Comparison of ENCODE assay signal across 14 cellular contexts in genomic region chr17:31562447-31562846, GRCh38.
A peak's percentile ranks its signal among the peaks of the same experiment; 100 is the strongest.
DNase-seq lines count a peak whose midpoint lies in the region; ATAC-seq, FAIRE-seq and TF ChIP-seq lines count a peak whose summit lies in the region.
"Had no signal": no experiment of that assay in that cellular context is flagged by ENCODE, and none has a peak within 500 bp of the region (broad histone marks: within the 10 kb centered on the region; RNA-seq: fewer than 3 reads in every experiment).

No MANE protein-coding gene starts in this region.

- H3K4me3 Mint-ChIP-seq in astrocyte (ENCODE audit: unreplicated experiment) = no peak overlapping the region
- H3K4me3 Mint-ChIP-seq: activated CD4-positive, alpha-beta T cell treated with anti-CD3 and anti-CD28 coated beads, Interleukin-2, amount 10 ng/mL, durations not matched to agents 7 days and 5 days; activated T-cell treated with anti-CD3 and anti-CD28 coated beads, Interleukin-2, amount 50 U/mL, for 4 hours had no signal

- peak overlapping the region; percentile 92 for H3K27ac ChIP-seq in astrocyte (ENCODE audit: low read depth, low read length)
- peak overlapping the region; percentile 93 to 96 (median 96) for H3K27ac ChIP-seq in right lobe of liver
- peak overlapping the region; percentile 95 to 97 for H3K27ac ChIP-seq in tibial artery
- H3K27ac ChIP-seq in neuronal stem cell (replicated peaks; ENCODE audit: low read length) = no peak overlapping the region

- 38% methylated on average over 6 of the region's 8 CpGs for WGBS in right lobe of liver (ENCODE audit: insufficient coverage, low coverage, low lambda C conversion rate, missing lambda C conversion rate)
- WGBS in neuronal stem cell (ENCODE audit: extremely low coverage in 2 of 2, insufficient read length in 2 of 2, insufficient replicate concordance in 1 of 2), 2 donors = no CpG with 5 or more reads among the region's 8 CpGs

- H2AK5ac ChIP-seq in neuronal stem cell (ENCODE audit: low read depth, low read length) = no peak overlapping the region

- TF ChIP-seq CTCF in HFF-Myc (IDR thresholded peaks at IDR 0.05; ENCODE audit: low read depth, low read length, missing control alignments) (no peak), astrocyte (IDR thresholded peaks at IDR 0.05; ENCODE audit: insufficient read depth, low read depth, low read length) (no peak), right lobe of liver (IDR thresholded peaks at IDR 0.05) (no peak), tibial artery (IDR thresholded peaks at IDR 0.05) (no peak)

- peaks cover 64% of the 10 kb centered on the region for H4K20me1 ChIP-seq in astrocyte (ENCODE audit: insufficient read depth, low read length)

- H4K8ac ChIP-seq in neuronal stem cell (ENCODE audit: low read depth, low read length) = no peak overlapping the region

- no peak overlapping the region for H2BK5ac ChIP-seq in neuronal stem cell (ENCODE audit: low read length)

- H4K91ac ChIP-seq in neuronal stem cell (ENCODE audit: low read depth, low read length, poor library complexity) = no peak overlapping the region

- H3K4me3 ChIP-seq in HFF-Myc (replicated peaks; ENCODE audit: low read depth, low read length) (peak overlapping the region; percentile 67), astrocyte (ENCODE audit: insufficient read depth, low read depth, low read length) (peak overlapping the region; percentile 79), right lobe of liver (peak overlapping the region in 2 of 3 donors; percentile 77 to 83), tibial artery (peak overlapping the region in 1 of 2 donors; percentile 74), neuronal stem cell (ENCODE audit: low read length in 2 of 2) (no peak overlapping the region)
- H3K4me3 ChIP-seq: adrenal gland had no signal

- no peak overlapping the region for H3K14ac ChIP-seq in neuronal stem cell (ENCODE audit: low read length)

- no peak overlapping the region for H3K4ac ChIP-seq in neuronal stem cell (ENCODE audit: low read length)

- H3K18ac ChIP-seq in neuronal stem cell (ENCODE audit: low read length) = no peak overlapping the region

- no peaks in the 10 kb centered on the region for H3K27me3 Mint-ChIP-seq in astrocyte (ENCODE audit: low read depth, unreplicated experiment)
- H3K27me3 Mint-ChIP-seq: memory B cell had no signal

- H3K9ac ChIP-seq in astrocyte (ENCODE audit: low read length) = peak overlapping the region; percentile 95
- H3K9ac ChIP-seq in neuronal stem cell (ENCODE audit: low read depth, low read length, poor library complexity) = no peak overlapping the region

- no peak overlapping the region for H3K23ac ChIP-seq in neuronal stem cell (ENCODE audit: low read depth, low read length, poor library complexity)

- no peak overlapping the region for H2BK120ac ChIP-seq in neuronal stem cell (ENCODE audit: low read depth, low read length)

- no peaks in the 10 kb centered on the region for H3K79me1 ChIP-seq in neuronal stem cell (ENCODE audit: low read depth, low read length)

- FAIRE-seq in astrocyte (lab: Jason Lieb, UNC) = no peak
- FAIRE-seq: urothelium cell line had no signal

- peak overlapping the region; percentile 98 for H3K4me2 ChIP-seq in astrocyte (ENCODE audit: low read length)
- H3K4me2 ChIP-seq in neuronal stem cell (ENCODE audit: insufficient read depth, low read length, poor library complexity, severe bottlenecking) = no peak overlapping the region

- H3K27ac Mint-ChIP-seq in astrocyte (ENCODE audit: unreplicated experiment) = no peak overlapping the region
- H3K27ac Mint-ChIP-seq: activated CD4-positive, alpha-beta T cell treated with anti-CD3 and anti-CD28 coated beads, Interleukin-2, amount 10 ng/mL, durations not matched to agents 7 days and 5 days; memory B cell had no signal

- peaks cover 27% of the 10 kb centered on the region for H3K4me1 Mint-ChIP-seq in astrocyte (ENCODE audit: low read depth, unreplicated experiment)

- H3K9me3 ChIP-seq in astrocyte (ENCODE audit: insufficient read depth, low read depth, low read length) = no peaks in the 10 kb centered on the region
- no peaks in the 10 kb centered on the region for H3K9me3 ChIP-seq in right lobe of liver
- H3K9me3 ChIP-seq in tibial artery = no peaks in the 10 kb centered on the region
- H3K9me3 ChIP-seq in neuronal stem cell (replicated peaks in 1 of 2; ENCODE audit: control insufficient read depth in 2 of 2, insufficient read depth in 1 of 2, low read depth in 1 of 2, low read length in 2 of 2) = no peaks in the 10 kb centered on the region
- H3K9me3 ChIP-seq: adrenal gland had no signal

- DNase-seq in HFF-Myc (ENCODE audit: extremely low read depth, low read depth) (no peak), astrocyte (ENCODE audit: low read depth) (no peak), right lobe of liver (no peak), tibial artery (no peak), neuronal stem cell (ENCODE audit: low spot score) (no peak), NCI-H2227 (lab: John Stamatoyannopoulos, UW; ENCODE audit: unreplicated experiment) (no peak), COR-L47 (lab: John Stamatoyannopoulos, UW) (no peak)
- DNase-seq: activated CD4-positive, alpha-beta T cell treated with anti-CD3 and anti-CD28 coated beads, Interleukin-2, amount 10 ng/mL, durations not matched to agents 7 days and 5 days; activated T-cell treated with anti-CD3 and anti-CD28 coated beads, Interleukin-2, amount 50 U/mL, for 4 hours; adrenal gland; NCI-H146; NCI-H524 treated with DMSO at 0.1 percent for 48 hours had no signal

- H3K36me3 Mint-ChIP-seq in astrocyte (ENCODE audit: low read depth, unreplicated experiment) = no peaks in the 10 kb centered on the region
- H3K36me3 Mint-ChIP-seq: memory B cell had no signal

- H3K4me1 ChIP-seq in astrocyte (ENCODE audit: insufficient read depth, low read length) = peaks cover 58% of the 10 kb centered on the region
- peaks cover 0 to 70% (median 23%) of the 10 kb centered on the region in 4 donors for H3K4me1 ChIP-seq in right lobe of liver
- peaks cover 0 to 77% (median 65%) of the 10 kb centered on the region in 4 donors for H3K4me1 ChIP-seq in tibial artery
- H3K4me1 ChIP-seq in neuronal stem cell (ENCODE audit: control insufficient read depth in 2 of 2, insufficient read depth in 1 of 2, low read depth in 1 of 2, low read length in 2 of 2) = peaks cover 0 to 10% of the 10 kb centered on the region in 2 donors

- no peaks in the 10 kb centered on the region for H3K9me3 Mint-ChIP-seq in astrocyte (ENCODE audit: unreplicated experiment)
- H3K9me3 Mint-ChIP-seq: activated CD4-positive, alpha-beta T cell treated with anti-CD3 and anti-CD28 coated beads, Interleukin-2, amount 10 ng/mL, durations not matched to agents 7 days and 5 days; activated T-cell treated with anti-CD3 and anti-CD28 coated beads, Interleukin-2, amount 50 U/mL, for 4 hours; memory B cell had no signal

- H3K27me3 ChIP-seq in astrocyte (ENCODE audit: insufficient read depth, low read length) (no peaks in the 10 kb centered on the region), right lobe of liver (no peaks in the 10 kb centered on the region), tibial artery (no peaks in the 10 kb centered on the region), neuronal stem cell (ENCODE audit: control insufficient read depth in 3 of 3, insufficient read depth in 3 of 3, low read depth in 1 of 3, low read length in 3 of 3) (peaks cover 13 to 77% (median 41%) of the 10 kb centered on the region in 3 experiments)
- H3K27me3 ChIP-seq: adrenal gland had no signal

- H3K36me3 ChIP-seq in astrocyte (ENCODE audit: insufficient read depth, low read length) (peaks cover 11% of the 10 kb centered on the region), right lobe of liver (no peaks in the 10 kb centered on the region), tibial artery (peaks cover 0 to 6% (median 0%) of the 10 kb centered on the region in 3 donors), neuronal stem cell (replicated peaks in 1 of 2; ENCODE audit: control insufficient read depth in 2 of 2, insufficient read depth in 2 of 2, low read length in 2 of 2) (no peaks in the 10 kb centered on the region)
- H3K36me3 ChIP-seq: adrenal gland had no signal

- no peak overlapping the region for H2BK15ac ChIP-seq in neuronal stem cell (ENCODE audit: low read length)

- H2AFZ ChIP-seq in astrocyte (ENCODE audit: low read depth, low read length) (no peak overlapping the region), neuronal stem cell (ENCODE audit: low read length) (no peak overlapping the region)

- peaks cover 83% of the 10 kb centered on the region for H3K79me2 ChIP-seq in astrocyte (ENCODE audit: insufficient read depth, low read length)

- intact Hi-C loops in right lobe of liver (cut with DNase I) = no loop called here
- intact Hi-C loops in tibial artery (cut with DNase I; ENCODE audit: low total_unique reads) = loop anchor here (5.0 kb wide), 1 partner anchor 35 kb away; no protein-coding TSS in a partner anchor

- TF ChIP-seq POLR2A in right lobe of liver (IDR thresholded peaks at IDR 0.05) = no peak

- H2BK12ac ChIP-seq in neuronal stem cell (ENCODE audit: low read length) = no peak overlapping the region

- ATAC-seq in right lobe of liver = peak; percentile 6 to 35 (median 28)
- ATAC-seq: activated T-cell treated with anti-CD3 and anti-CD28 coated beads, Interleukin-2, amount 50 U/mL, for 4 hours had no signal

Comparison
In these comparisons a context has a peak if more than half of its experiments do, and no peak if none do; other contexts are left out.
1. H3K4me3 ChIP-seq: peak in HFF-Myc (single experiment), astrocyte (single experiment) and right lobe of liver (2 of 3); none in neuronal stem cell (0 of 2).